ENCODE assay signal across 1 cellular context in the genomic region with DNA sequence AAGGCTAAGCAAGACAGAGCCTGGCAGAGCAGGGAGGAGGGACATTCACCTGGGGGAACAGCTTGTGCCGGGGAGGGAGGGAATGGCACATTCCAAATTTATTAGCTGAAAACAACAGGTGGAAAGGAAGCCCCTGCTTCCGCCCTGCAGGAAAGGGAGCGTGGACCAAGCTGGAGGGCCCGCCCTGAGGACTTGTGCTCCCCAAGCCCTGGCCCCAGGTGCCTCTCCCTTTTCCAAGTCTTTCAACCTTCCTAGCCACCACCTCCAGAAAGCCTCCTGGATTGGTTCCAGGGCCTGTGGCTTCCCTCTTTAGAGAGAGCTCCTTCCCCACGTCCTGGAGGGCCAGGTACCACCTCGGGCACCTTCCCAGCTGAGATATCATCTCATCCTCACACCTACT.
TF ChIP-seq lines count a peak whose summit lies in the region.

No MANE protein-coding gene starts in this region.

TF ChIP-seq in IMR-90, 13 proteins besides CTCF, POLR2A, EP300 and RAD21:
- TF ChIP-seq RFX5 (IDR thresholded peaks at IDR 0.05; ENCODE audit: low read depth, low read length), result no peak
- TF ChIP-seq, protein P1, sequence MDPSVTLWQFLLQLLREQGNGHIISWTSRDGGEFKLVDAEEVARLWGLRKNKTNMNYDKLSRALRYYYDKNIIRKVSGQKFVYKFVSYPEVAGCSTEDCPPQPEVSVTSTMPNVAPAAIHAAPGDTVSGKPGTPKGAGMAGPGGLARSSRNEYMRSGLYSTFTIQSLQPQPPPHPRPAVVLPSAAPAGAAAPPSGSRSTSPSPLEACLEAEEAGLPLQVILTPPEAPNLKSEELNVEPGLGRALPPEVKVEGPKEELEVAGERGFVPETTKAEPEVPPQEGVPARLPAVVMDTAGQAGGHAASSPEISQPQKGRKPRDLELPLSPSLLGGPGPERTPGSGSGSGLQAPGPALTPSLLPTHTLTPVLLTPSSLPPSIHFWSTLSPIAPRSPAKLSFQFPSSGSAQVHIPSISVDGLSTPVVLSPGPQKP (IDR thresholded peaks at IDR 0.05; ENCODE audit: borderline replicate concordance, low read depth, low read length), result no peak
- TF ChIP-seq CHD1 (IDR thresholded peaks at IDR 0.05; ENCODE audit: low read depth, low read length), result no peak
- TF ChIP-seq, protein P2, sequence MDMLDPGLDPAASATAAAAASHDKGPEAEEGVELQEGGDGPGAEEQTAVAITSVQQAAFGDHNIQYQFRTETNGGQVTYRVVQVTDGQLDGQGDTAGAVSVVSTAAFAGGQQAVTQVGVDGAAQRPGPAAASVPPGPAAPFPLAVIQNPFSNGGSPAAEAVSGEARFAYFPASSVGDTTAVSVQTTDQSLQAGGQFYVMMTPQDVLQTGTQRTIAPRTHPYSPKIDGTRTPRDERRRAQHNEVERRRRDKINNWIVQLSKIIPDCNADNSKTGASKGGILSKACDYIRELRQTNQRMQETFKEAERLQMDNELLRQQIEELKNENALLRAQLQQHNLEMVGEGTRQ (IDR thresholded peaks at IDR 0.05; ENCODE audit: low read depth, low read length), result no peak
- TF ChIP-seq NFE2L2 (IDR thresholded peaks at IDR 0.05; ENCODE audit: low read depth, low read length), result no peak
- TF ChIP-seq MXI1 (IDR thresholded peaks at IDR 0.05; ENCODE audit: borderline replicate concordance, low read depth, low read length), result no peak
- TF ChIP-seq BHLHE40 (IDR thresholded peaks at IDR 0.05; ENCODE audit: low read depth, low read length), result no peak
- no peak for TF ChIP-seq FOS (IDR thresholded peaks at IDR 0.05; ENCODE audit: low read depth, low read length)
- no peak for TF ChIP-seq MAZ (IDR thresholded peaks at IDR 0.05; ENCODE audit: borderline replicate concordance, low read depth, low read length)
- no peak for TF ChIP-seq RCOR1 (IDR thresholded peaks at IDR 0.05; ENCODE audit: insufficient replicate concordance, low read length)
- no peak for TF ChIP-seq MAFK (IDR thresholded peaks at IDR 0.05; ENCODE audit: low read depth, low read length)
